Comparison of ENCODE assay signal across 8 cellular contexts in the genomic region with DNA sequence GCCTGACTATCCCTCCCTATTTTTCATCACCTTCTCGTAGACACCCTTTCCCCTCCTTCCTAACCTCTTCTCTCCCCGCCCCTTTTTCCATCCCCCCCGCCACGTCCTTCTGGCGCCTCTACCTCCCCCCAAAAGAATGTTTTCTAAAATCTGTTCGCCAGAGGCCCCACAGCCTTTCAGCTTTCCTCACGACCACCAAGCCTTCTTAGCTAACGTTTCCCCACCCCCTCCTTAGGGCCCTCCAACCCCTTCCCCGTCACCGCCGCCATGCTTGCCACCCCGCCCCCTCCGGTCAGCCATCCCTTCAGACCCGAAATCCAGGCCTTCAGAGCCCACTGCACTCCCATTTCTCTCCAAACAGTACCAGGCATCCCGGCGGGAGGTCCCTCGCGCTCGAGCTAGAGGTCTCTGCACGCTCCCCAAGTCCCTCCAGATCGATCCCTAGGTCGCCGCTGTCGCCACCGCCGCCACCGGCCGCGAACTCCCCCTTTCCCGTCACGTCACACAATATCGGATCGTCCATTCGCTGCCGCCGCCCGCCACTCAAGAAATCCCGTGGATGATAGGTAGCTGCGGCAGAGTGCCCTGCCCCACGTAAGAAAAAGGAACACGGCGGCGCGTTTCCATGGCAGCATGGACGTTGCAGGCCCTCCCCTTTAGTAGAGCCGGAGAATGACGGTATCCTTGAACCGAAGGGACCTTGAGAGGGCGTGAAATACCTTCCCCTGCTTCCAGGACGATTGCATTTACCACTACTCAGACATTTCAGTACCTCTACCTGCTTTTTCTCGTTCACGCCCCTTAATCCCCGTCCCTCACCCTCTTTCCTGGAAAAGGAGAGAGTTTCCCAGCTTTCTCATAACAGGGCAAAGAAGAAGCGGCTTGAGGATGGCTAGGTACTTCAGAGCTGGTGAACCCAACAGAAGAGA. TPM values are rescaled to one million over a fixed set of nuclear protein-coding genes. Genes with fewer than 3 reads are reported as not detected.
DNase-seq lines count a peak whose midpoint lies in the region; ATAC-seq and TF ChIP-seq lines count a peak whose summit lies in the region.

A gene with protein sequence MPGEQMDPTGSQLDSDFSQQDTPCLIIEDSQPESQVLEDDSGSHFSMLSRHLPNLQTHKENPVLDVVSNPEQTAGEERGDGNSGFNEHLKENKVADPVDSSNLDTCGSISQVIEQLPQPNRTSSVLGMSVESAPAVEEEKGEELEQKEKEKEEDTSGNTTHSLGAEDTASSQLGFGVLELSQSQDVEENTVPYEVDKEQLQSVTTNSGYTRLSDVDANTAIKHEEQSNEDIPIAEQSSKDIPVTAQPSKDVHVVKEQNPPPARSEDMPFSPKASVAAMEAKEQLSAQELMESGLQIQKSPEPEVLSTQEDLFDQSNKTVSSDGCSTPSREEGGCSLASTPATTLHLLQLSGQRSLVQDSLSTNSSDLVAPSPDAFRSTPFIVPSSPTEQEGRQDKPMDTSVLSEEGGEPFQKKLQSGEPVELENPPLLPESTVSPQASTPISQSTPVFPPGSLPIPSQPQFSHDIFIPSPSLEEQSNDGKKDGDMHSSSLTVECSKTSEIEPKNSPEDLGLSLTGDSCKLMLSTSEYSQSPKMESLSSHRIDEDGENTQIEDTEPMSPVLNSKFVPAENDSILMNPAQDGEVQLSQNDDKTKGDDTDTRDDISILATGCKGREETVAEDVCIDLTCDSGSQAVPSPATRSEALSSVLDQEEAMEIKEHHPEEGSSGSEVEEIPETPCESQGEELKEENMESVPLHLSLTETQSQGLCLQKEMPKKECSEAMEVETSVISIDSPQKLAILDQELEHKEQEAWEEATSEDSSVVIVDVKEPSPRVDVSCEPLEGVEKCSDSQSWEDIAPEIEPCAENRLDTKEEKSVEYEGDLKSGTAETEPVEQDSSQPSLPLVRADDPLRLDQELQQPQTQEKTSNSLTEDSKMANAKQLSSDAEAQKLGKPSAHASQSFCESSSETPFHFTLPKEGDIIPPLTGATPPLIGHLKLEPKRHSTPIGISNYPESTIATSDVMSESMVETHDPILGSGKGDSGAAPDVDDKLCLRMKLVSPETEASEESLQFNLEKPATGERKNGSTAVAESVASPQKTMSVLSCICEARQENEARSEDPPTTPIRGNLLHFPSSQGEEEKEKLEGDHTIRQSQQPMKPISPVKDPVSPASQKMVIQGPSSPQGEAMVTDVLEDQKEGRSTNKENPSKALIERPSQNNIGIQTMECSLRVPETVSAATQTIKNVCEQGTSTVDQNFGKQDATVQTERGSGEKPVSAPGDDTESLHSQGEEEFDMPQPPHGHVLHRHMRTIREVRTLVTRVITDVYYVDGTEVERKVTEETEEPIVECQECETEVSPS (N-terminal part only) (minus strand): TSS at position 484 of the 929 bp plus-strand sequence. CDS start 113 bp downstream, at position 371.

- peak within 1 kb of the TSS; percentile 61 for H3K4me3 ChIP-seq in BE2C (ENCODE audit: low read depth, low read length)

- H3K9me3 ChIP-seq in BE2C = no peaks in the 10 kb centered on the region

- DNase-seq in BE2C = peak; percentile 97
- DNase-seq in NCI-H526 (lab: John Stamatoyannopoulos, UW) = peak; percentile 89 to 97
- DNase-seq in activated CD4-positive, alpha-beta T cell treated with anti-CD3 and anti-CD28 coated beads for 48 hours = peak; percentile 97
- peak; percentile 95 for DNase-seq in kidney glomerular epithelial cell (lab: John Stamatoyannopoulos, UW)
- peak; percentile 93 to 95 for DNase-seq in stimulated activated CD4-positive, alpha-beta T cell treated with anti-CD3 and anti-CD28 coated beads, Interleukin-15, amount 100 ng/mL, for 48 hours (ENCODE audit: low read depth in 2 of 2)

- TF ChIP-seq CTCF in BE2C (IDR thresholded peaks at IDR 0.05; ENCODE audit: low read depth, low read length) = no peak

- peak within 1 kb of the TSS; percentile 87 for H3K27ac ChIP-seq in cingulate gyrus (ENCODE audit: low read depth, low read length)

- no peaks in the 10 kb centered on the region for H3K4me1 ChIP-seq in BE2C

- ATAC-seq in GM19324 (IDR thresholded peaks at IDR 0.05; ENCODE audit: low FRiP score, unreplicated experiment) (peak; percentile 99), HG03460 (IDR thresholded peaks at IDR 0.05; ENCODE audit: unreplicated experiment) (peak; percentile 96)

- peaks cover 24% of the 10 kb centered on the region for H3K36me3 ChIP-seq in BE2C

- no peaks in the 10 kb centered on the region for H3K27me3 ChIP-seq in BE2C

RNA-seq across cellular contexts. Expression of the gene that starts here (rescaled TPM):
- 48.8 TPM for polyA plus RNA-seq in BE2C (2012; ENCODE audit: insufficient read depth, insufficient read length, low read depth)

Comparison
In these comparisons a context has a peak if more than half of its experiments do, and no peak if none do; other contexts are left out.
1. Peak in every context shown above with its lines: DNase-seq, ATAC-seq, H3K4me3 ChIP-seq and H3K27ac ChIP-seq.